9 cellular contexts compared by ENCODE assay signal in genomic region chr5:141734501-141735231, GRCh38. TPM values are rescaled to one million over a fixed set of nuclear protein-coding genes. Genes with fewer than 3 reads are reported as not detected.
DNase-seq lines count a peak whose midpoint lies in the region; ATAC-seq, FAIRE-seq and TF ChIP-seq lines count a peak whose summit lies in the region.
"Had no signal": no experiment of that assay in that cellular context is flagged by ENCODE, and none has a peak within 500 bp of the region (broad histone marks: within the 10 kb centered on the region; RNA-seq: fewer than 3 reads in every experiment).

No MANE protein-coding gene starts in this region.

- no peak overlapping the region for H3K27ac Mint-ChIP-seq in CD8-positive, alpha-beta memory T cell

- dilution Hi-C loops in endothelial cell of umbilical vein (cut with MboI; ENCODE audit: extremely low pct_ligation_motif_present, low sequenced_read_pairs): loop anchor here (25.0 kb wide), 1 partner anchor 153 kb away; the partner anchor contains the start of gene PCDH1

- H3K79me2 ChIP-seq in endothelial cell of umbilical vein (ENCODE audit: control insufficient read depth, insufficient read depth, low read length): no peaks in the 10 kb centered on the region

- H3K4me1 ChIP-seq in SJSA1 (replicated peaks): no peaks in the 10 kb centered on the region
- H3K4me1 ChIP-seq in endothelial cell of umbilical vein (ENCODE audit: control insufficient read depth, extremely low read depth, insufficient read depth, low read length): no peaks in the 10 kb centered on the region
- H3K4me1 ChIP-seq in CD8-positive, alpha-beta memory T cell (ENCODE audit: insufficient read depth, low read length): no peaks in the 10 kb centered on the region

- no peak for TF ChIP-seq POLR2A in endothelial cell of umbilical vein (IDR thresholded peaks at IDR 0.05; ENCODE audit: low read depth, low read length)

- no peak overlapping the region for H2AFZ ChIP-seq in endothelial cell of umbilical vein (ENCODE audit: low read depth, low read length)

- intact Hi-C loops in endothelial cell of umbilical vein (cut with micrococcal nuclease): loop anchor here (1.0 kb wide), 1 partner anchor 9 kb away; no protein-coding TSS in a partner anchor

- DNase-seq in DMS53 (lab: John Stamatoyannopoulos, UW) (peak; percentile 88), HTR-8/SVneo (ENCODE audit: insufficient read length, low spot score) (peak; percentile 73), SJSA1 (ENCODE audit: low read depth in 1 of 2, low spot score in 2 of 2) (peak; percentile 22 to 67), endothelial cell of umbilical vein (ENCODE audit: low read depth, low spot score) (peak; percentile 47), skeletal muscle cell (ENCODE audit: low read depth) (peak; percentile 8), GDM1 (lab: John Stamatoyannopoulos, UW) (no peak)
- no peak for DNase-seq in CD8-positive, alpha-beta memory T cell

- H3K4me1 Mint-ChIP-seq in CD8-positive, alpha-beta memory T cell: no peaks in the 10 kb centered on the region

- H3K9me1 ChIP-seq in endothelial cell of umbilical vein (replicated peaks; ENCODE audit: control insufficient read depth, extremely low read depth, insufficient read depth, low read length): no peaks in the 10 kb centered on the region

- H3K27me3 ChIP-seq in SJSA1 (replicated peaks) (peaks cover 13% of the 10 kb centered on the region), endothelial cell of umbilical vein (ENCODE audit: control insufficient read depth in 2 of 2, insufficient read depth in 2 of 2, low read length in 2 of 2) (peaks cover 11% of the 10 kb centered on the region in 2 experiments)
- H3K27me3 ChIP-seq in CD8-positive, alpha-beta memory T cell (ENCODE audit: insufficient read depth, low read length, poor library complexity, severe bottlenecking): peaks cover 5% of the 10 kb centered on the region

- H3K36me3 ChIP-seq in SJSA1: no peaks in the 10 kb centered on the region
- H3K36me3 ChIP-seq in endothelial cell of umbilical vein (ENCODE audit: control insufficient read depth in 2 of 2, extremely low read depth in 1 of 2, insufficient read depth in 2 of 2, low read length in 2 of 2): no peaks in the 10 kb centered on the region
- no peaks in the 10 kb centered on the region for H3K36me3 ChIP-seq in CD8-positive, alpha-beta memory T cell (ENCODE audit: insufficient read depth, low read length)

- no peak for TF ChIP-seq CTCF in endothelial cell of umbilical vein (IDR thresholded peaks at IDR 0.05; ENCODE audit: extremely low read depth in 1 of 2, insufficient read depth in 1 of 2, low read depth in 1 of 2, low read length in 2 of 2)

- POLR2A ChIA-PET in endothelial cell of umbilical vein (lab: Charles Lee): no interaction called here
- POLR2A ChIA-PET in CD8-positive, alpha-beta memory T cell (lab: Charles Lee): no interaction called here

- H3K4me2 ChIP-seq in endothelial cell of umbilical vein (ENCODE audit: insufficient read depth, low read length): no peak overlapping the region

- H3K4me3 ChIP-seq in SJSA1 (no peak overlapping the region), endothelial cell of umbilical vein (replicated peaks in 1 of 3; ENCODE audit: insufficient read depth in 1 of 3, low read depth in 1 of 3, low read length in 3 of 3) (no peak overlapping the region), skeletal muscle cell (ENCODE audit: low read depth, low read length) (no peak overlapping the region)
- H3K4me3 ChIP-seq in CD8-positive, alpha-beta memory T cell (ENCODE audit: low read length): no peak overlapping the region

- CTCF ChIA-PET in endothelial cell of umbilical vein (lab: Charles Lee): no interaction called here
- CTCF ChIA-PET in CD8-positive, alpha-beta memory T cell (lab: Charles Lee): no interaction called here

- no peak overlapping the region for H3K4me3 Mint-ChIP-seq in CD8-positive, alpha-beta memory T cell
- H3K4me3 Mint-ChIP-seq: brain had no signal

- no peak overlapping the region for H3K9ac ChIP-seq in endothelial cell of umbilical vein (replicated peaks; ENCODE audit: extremely low read depth, insufficient read depth, low read length)

- H3K36me3 Mint-ChIP-seq in CD8-positive, alpha-beta memory T cell: no peaks in the 10 kb centered on the region
- H3K36me3 Mint-ChIP-seq: brain had no signal

- no peaks in the 10 kb centered on the region for H4K20me1 ChIP-seq in endothelial cell of umbilical vein (replicated peaks; ENCODE audit: control insufficient read depth, extremely low read depth, insufficient read depth, low read length)

- no TSS peak for BruUV-seq in endothelial cell of umbilical vein (replicated peaks; lab: Mats Ljungman, UMichigan)

- peaks cover 25 to 42% of the 10 kb centered on the region in 2 donors for H3K27me3 Mint-ChIP-seq in CD8-positive, alpha-beta memory T cell

- no peak for ATAC-seq in GM18909 (IDR thresholded peaks at IDR 0.05; ENCODE audit: poor library complexity, unreplicated experiment)

- no peak for FAIRE-seq in HTR-8/SVneo (lab: Jason Lieb, UNC)
- FAIRE-seq in endothelial cell of umbilical vein (lab: Jason Lieb, UNC): peak; percentile 91

- H3K9me3 ChIP-seq in SJSA1 (replicated peaks) (no peaks in the 10 kb centered on the region), endothelial cell of umbilical vein (replicated peaks; ENCODE audit: control insufficient read depth, insufficient read depth, low read length) (no peaks in the 10 kb centered on the region)
- no peaks in the 10 kb centered on the region for H3K9me3 ChIP-seq in CD8-positive, alpha-beta memory T cell (ENCODE audit: low read length)

- H3K9me3 Mint-ChIP-seq in CD8-positive, alpha-beta memory T cell: no peaks in the 10 kb centered on the region
- H3K9me3 Mint-ChIP-seq: brain had no signal

- no peak overlapping the region for H3K27ac ChIP-seq in SJSA1
- H3K27ac ChIP-seq in endothelial cell of umbilical vein (ENCODE audit: insufficient read depth, low read depth, low read length): no peak overlapping the region
- no peak overlapping the region for H3K27ac ChIP-seq in CD8-positive, alpha-beta memory T cell (ENCODE audit: low read depth, low read length)

TF ChIP-seq in endothelial cell of umbilical vein, 7 proteins besides CTCF, POLR2A, EP300 and RAD21:
- TF ChIP-seq JUN (IDR thresholded peaks at IDR 0.05; ENCODE audit: borderline replicate concordance, insufficient read depth, insufficient read length, low read depth): no peak
- no peak for TF ChIP-seq EZH2 (IDR thresholded peaks at IDR 0.05; ENCODE audit: borderline replicate concordance, low read depth, low read length, severe bottlenecking)
- no peak for TF ChIP-seq MYC (IDR thresholded peaks at IDR 0.05; ENCODE audit: low read depth, low read length)
- no peak for TF ChIP-seq GATA2 (IDR thresholded peaks at IDR 0.05; ENCODE audit: insufficient read depth, insufficient read length, low read depth, low read length)
- no peak for TF ChIP-seq POLR2AphosphoS5 (IDR thresholded peaks at IDR 0.05; ENCODE audit: insufficient read depth, low read depth, low read length)
- TF ChIP-seq, protein P1, sequence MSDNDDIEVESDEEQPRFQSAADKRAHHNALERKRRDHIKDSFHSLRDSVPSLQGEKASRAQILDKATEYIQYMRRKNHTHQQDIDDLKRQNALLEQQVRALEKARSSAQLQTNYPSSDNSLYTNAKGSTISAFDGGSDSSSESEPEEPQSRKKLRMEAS (IDR thresholded peaks at IDR 0.05; ENCODE audit: insufficient read depth, insufficient read length): no peak

RNA-seq across cellular contexts. Expression of gene ARAP3, which starts 52.6 kb away (rescaled TPM):
- total RNA-seq in SJSA1 (2014; rRNA removed; shearing (Covaris generic)): 7.6 and 8.1 TPM in 2 replicates
- total RNA-seq in endothelial cell of umbilical vein: 136 and 142 TPM in 2 replicates
- polyA plus RNA-seq in endothelial cell of umbilical vein: 60.6 and 62.1 TPM in 2 replicates
- 58.7 and 63.2 TPM in 2 replicates for polyA plus RNA-seq in endothelial cell of umbilical vein (2011; cell fraction: cytosol; rRNA removed)
- 270 and 334 TPM in 2 replicates for polyA plus RNA-seq in endothelial cell of umbilical vein (2011; cell fraction: nucleus; rRNA removed)
- 91.3 and 94.0 TPM in 2 replicates for polyA plus RNA-seq in endothelial cell of umbilical vein (2012)
- polyA minus RNA-seq in endothelial cell of umbilical vein: 100 and 107 TPM in 2 replicates
- polyA minus RNA-seq in endothelial cell of umbilical vein (2011; cell fraction: cytosol; rRNA and poly(A)+ RNA removed): 3.4 TPM
- polyA minus RNA-seq in endothelial cell of umbilical vein (2011; cell fraction: nucleus; rRNA and poly(A)+ RNA removed): 105 and 115 TPM in 2 replicates
- total RNA-seq in CD8-positive, alpha-beta memory T cell: 1 to 10 TPM; 6.9 to 7.9 TPM
- polyA plus RNA-seq in CD8-positive, alpha-beta memory T cell: 0.20 TPM

Comparison
In these comparisons a context has a peak if more than half of its experiments do, and no peak if none do; other contexts are left out.
1. DNase-seq: peak in DMS53 (single experiment), HTR-8/SVneo (single experiment), SJSA1 (2 of 2), endothelial cell of umbilical vein (single experiment) and skeletal muscle cell (single experiment); none in GDM1 (single experiment) and CD8-positive, alpha-beta memory T cell (0 of 5).
2. RNA of gene ARAP3, which starts 52.6 kb away (total RNA-seq): 136 to 142 TPM in endothelial cell of umbilical vein; 6.9 to 7.9 TPM in CD8-positive, alpha-beta memory T cell and 7.6 to 8.1 TPM in SJSA1; every median in the first group is over 10 times any median in the second.